30 cellular contexts compared by ENCODE assay signal in the genomic region with DNA sequence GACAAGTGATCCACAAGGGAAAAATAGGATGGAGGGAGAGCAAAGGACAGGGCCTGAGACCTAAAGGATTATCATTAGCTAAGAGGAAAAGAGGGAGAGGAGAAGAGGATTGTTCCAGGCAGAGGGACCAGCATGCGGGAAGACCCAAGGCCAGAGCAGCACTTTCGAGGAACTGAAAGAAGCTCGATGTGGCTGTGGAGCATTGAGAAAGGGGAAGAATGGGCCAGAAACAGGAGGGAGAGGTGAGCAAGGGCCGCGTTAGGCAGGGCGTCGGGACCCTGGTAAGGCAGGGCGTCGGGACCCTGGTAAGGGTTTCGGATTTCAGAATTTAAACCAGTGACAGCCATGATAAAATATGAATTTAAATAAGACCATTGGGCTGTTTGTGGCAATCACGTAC. TPM values are rescaled to one million over a fixed set of nuclear protein-coding genes. Genes with fewer than 3 reads are reported as not detected.
DNase-seq lines count a peak whose midpoint lies in the region; ATAC-seq and TF ChIP-seq lines count a peak whose summit lies in the region.
"Had no signal": no experiment of that assay in that cellular context is flagged by ENCODE, and none has a peak within 500 bp of the region (broad histone marks: within the 10 kb centered on the region; RNA-seq: fewer than 3 reads in every experiment).

No MANE protein-coding gene starts in this region.

- no peak overlapping the region for H3K27ac Mint-ChIP-seq in naive thymus-derived CD4-positive, alpha-beta T cell
- H3K27ac Mint-ChIP-seq: activated T-cell treated with anti-CD3 and anti-CD28 coated beads, Interleukin-2, amount 50 U/mL, for 24 hours; HFFc6 had no signal

- H4K20me1 ChIP-seq in OCI-LY3 (ENCODE audit: insufficient read depth, low read length): no peaks in the 10 kb centered on the region

- H3K36me3 ChIP-seq in right atrium auricular region (no peaks in the 10 kb centered on the region), OCI-LY3 (replicated peaks; ENCODE audit: low read depth, low read length) (no peaks in the 10 kb centered on the region), WERI-Rb-1 (no peaks in the 10 kb centered on the region)
- no peaks in the 10 kb centered on the region for H3K36me3 ChIP-seq in naive thymus-derived CD4-positive, alpha-beta T cell (ENCODE audit: control insufficient read depth in 2 of 3, insufficient read depth in 3 of 3, low read length in 3 of 3)
- H3K36me3 ChIP-seq: left lung, prostate gland had no signal

- H3K4me1 ChIP-seq in right atrium auricular region (peaks cover 0 to 44% of the 10 kb centered on the region in 2 donors), OCI-LY3 (ENCODE audit: low read length) (peaks cover 39% of the 10 kb centered on the region)
- H3K4me1 ChIP-seq in naive thymus-derived CD4-positive, alpha-beta T cell (ENCODE audit: control insufficient read depth in 2 of 2, insufficient read depth in 2 of 2, low read length in 2 of 2): no peaks in the 10 kb centered on the region

- H3K9me3 ChIP-seq in right atrium auricular region: no peaks in the 10 kb centered on the region
- no peaks in the 10 kb centered on the region for H3K9me3 ChIP-seq in OCI-LY3 (ENCODE audit: insufficient read depth, low read length)
- no peaks in the 10 kb centered on the region for H3K9me3 ChIP-seq in naive thymus-derived CD4-positive, alpha-beta T cell (ENCODE audit: control insufficient read depth in 2 of 3, low read length in 3 of 3)
- H3K9me3 ChIP-seq in WERI-Rb-1 (ENCODE audit: severe bottlenecking): no peaks in the 10 kb centered on the region
- H3K9me3 ChIP-seq: A549, left lung, prostate gland had no signal

- H3K27me3 ChIP-seq in right atrium auricular region (no peaks in the 10 kb centered on the region), OCI-LY3 (ENCODE audit: low read depth, low read length) (no peaks in the 10 kb centered on the region), WERI-Rb-1 (ENCODE audit: insufficient read depth, low read depth, severe bottlenecking) (no peaks in the 10 kb centered on the region)
- no peaks in the 10 kb centered on the region for H3K27me3 ChIP-seq in naive thymus-derived CD4-positive, alpha-beta T cell (ENCODE audit: control insufficient read depth in 2 of 2, insufficient read depth in 2 of 2, low read length in 2 of 2)
- H3K27me3 ChIP-seq: left lung had no signal

- H3K4me3 Mint-ChIP-seq in naive thymus-derived CD4-positive, alpha-beta T cell: no peak overlapping the region
- H3K4me3 Mint-ChIP-seq: activated T-cell treated with anti-CD3 and anti-CD28 coated beads, Interleukin-2, amount 50 U/mL, for 24 hours; CD8-positive, alpha-beta memory T cell; HFFc6 had no signal

- TF ChIP-seq CTCF in right atrium auricular region (IDR thresholded peaks at IDR 0.05) (no peak), OCI-LY3 (IDR thresholded peaks at IDR 0.05; ENCODE audit: low read depth, low read length) (no peak), GM13976 (IDR thresholded peaks at IDR 0.05; ENCODE audit: borderline replicate concordance, control extremely low read depth, extremely low read depth, insufficient read depth, missing control alignments) (no peak), WERI-Rb-1 (IDR thresholded peaks at IDR 0.05; ENCODE audit: low read depth, low read length) (no peak)

- POLR2A ChIA-PET in naive thymus-derived CD4-positive, alpha-beta T cell (lab: Charles Lee): no interaction called here

- peak overlapping the region; percentile 82 for H3K4me2 ChIP-seq in OCI-LY3 (ENCODE audit: low read length)
- H3K4me2 ChIP-seq: A549 had no signal

- intact Hi-C loops in cardiac septum (cut with DNase I): no loop called here
- intact Hi-C loops in naive thymus-derived CD4-positive, alpha-beta T cell (cut with micrococcal nuclease): no loop called here

- no peaks in the 10 kb centered on the region for H3K79me2 ChIP-seq in OCI-LY3 (ENCODE audit: low read length)

- H3K4me3 ChIP-seq in right atrium auricular region (no peak overlapping the region), OCI-LY3 (ENCODE audit: low read length) (no peak overlapping the region), WERI-Rb-1 (ENCODE audit: low read depth, low read length) (no peak overlapping the region)
- no peak overlapping the region for H3K4me3 ChIP-seq in naive thymus-derived CD4-positive, alpha-beta T cell (ENCODE audit: low read length)
- H3K4me3 ChIP-seq: A549, left lung, prostate gland had no signal

- peaks cover 0 to 31% (median 5%) of the 10 kb centered on the region in 7 donors for H3K4me1 Mint-ChIP-seq in naive thymus-derived CD4-positive, alpha-beta T cell
- H3K4me1 Mint-ChIP-seq: CD8-positive, alpha-beta memory T cell had no signal

- no peak overlapping the region for H2AFZ ChIP-seq in OCI-LY3 (ENCODE audit: low read depth, low read length)

- H3K27ac ChIP-seq in right atrium auricular region (no peak overlapping the region), OCI-LY3 (ENCODE audit: low read length) (no peak overlapping the region), WERI-Rb-1 (no peak overlapping the region)
- no peak overlapping the region for H3K27ac ChIP-seq in naive thymus-derived CD4-positive, alpha-beta T cell (ENCODE audit: low read depth, low read length)
- H3K27ac ChIP-seq: A549, prostate gland, VCaP had no signal

- peak; percentile 45 for ATAC-seq in naive thymus-derived CD4-positive, alpha-beta T cell
- ATAC-seq: A549, esophagus mucosa, left lung, sciatic nerve had no signal

- H3K36me3 Mint-ChIP-seq in naive thymus-derived CD4-positive, alpha-beta T cell: peaks cover 0 to 1% (median 0%) of the 10 kb centered on the region in 5 donors
- H3K36me3 Mint-ChIP-seq: CD8-positive, alpha-beta memory T cell; IgD-negative memory B cell had no signal

- no peak overlapping the region for H3K9ac ChIP-seq in OCI-LY3 (ENCODE audit: low read length)

- peak; percentile 59 for DNase-seq in cardiac septum (ENCODE audit: low spot score)
- DNase-seq in right atrium auricular region (ENCODE audit: low spot score): no peak
- DNase-seq in naive thymus-derived CD4-positive, alpha-beta T cell: no peak
- no peak for DNase-seq in GM13976 (ENCODE audit: low spot score)
- DNase-seq in NCI-H1436 treated with DMSO at 0.1 percent for 48 hours (lab: John Stamatoyannopoulos, UW): no peak
- no peak for DNase-seq in WERI-Rb-1
- no peak for DNase-seq in RPMI8226
- DNase-seq: activated CD4-positive, alpha-beta T cell treated with anti-CD3 and anti-CD28 coated beads, Interleukin-2, amount 50 U/mL, for 1 hour; activated gamma-delta T cell; activated T-cell treated with anti-CD3 and anti-CD28 coated beads, Interleukin-2, amount 50 U/mL, for 24 hours; AML-193; CD8-positive, alpha-beta memory T cell; dermis blood vessel endothelial cell; HFFc6; left lung; mesenchymal stem cell; NCI-H1092 treated with DMSO at 0.1 percent for 48 hours; NCI-H1930; NCI-H524 treated with DMSO at 0.1 percent for 48 hours; SIG-M5; stimulated activated CD4-positive, alpha-beta T cell treated with anti-CD3 and anti-CD28 coated beads, Interleukin-4, amount 100 ng/mL, for 24 hours; stimulated activated naive CD4-positive, alpha-beta T cell; T-helper 9 cell had no signal

- in situ Hi-C loops in GM13976 (cut with MboI; ENCODE audit: low sequenced_read_pairs, unreplicated experiment): no loop called here

- CTCF ChIA-PET in naive thymus-derived CD4-positive, alpha-beta T cell (lab: Charles Lee): no interaction called here

- H3K9me3 Mint-ChIP-seq in naive thymus-derived CD4-positive, alpha-beta T cell: no peaks in the 10 kb centered on the region
- H3K9me3 Mint-ChIP-seq: activated T-cell treated with anti-CD3 and anti-CD28 coated beads, Interleukin-2, amount 50 U/mL, for 24 hours; CD8-positive, alpha-beta memory T cell; HFFc6 had no signal

- H3K27me3 Mint-ChIP-seq in naive thymus-derived CD4-positive, alpha-beta T cell: no peaks in the 10 kb centered on the region
- H3K27me3 Mint-ChIP-seq: activated T-cell treated with anti-CD3 and anti-CD28 coated beads, Interleukin-2, amount 50 U/mL, for 24 hours had no signal

RNA-seq across cellular contexts. Expression of gene CSF1, which starts 22.8 kb away (rescaled TPM):
- total RNA-seq in cardiac septum (16.7 TPM), right atrium auricular region (10 to 100 TPM; 31.4 to 48.4 TPM)
- 100 to 1,000 TPM in 1 of 5 experiments, 10 to 100 TPM in 1, 1 to 10 TPM in 3; 1.4 to 125 (median 5.9) TPM for total RNA-seq in naive thymus-derived CD4-positive, alpha-beta T cell
- polyA plus RNA-seq in naive thymus-derived CD4-positive, alpha-beta T cell: 1 to 10 TPM in 1 of 2 donors, under 1 TPM in 1; 0.94 to 2.2 TPM
